9 cellular contexts compared by ENCODE assay signal in genomic region chr1:37860346-37860666, GRCh38. TPM values are rescaled to one million over a fixed set of nuclear protein-coding genes. Genes with fewer than 3 reads are reported as not detected.
DNase-seq lines count a peak whose midpoint lies in the region; ATAC-seq, FAIRE-seq and TF ChIP-seq lines count a peak whose summit lies in the region.
"Had no signal": no experiment of that assay in that cellular context is flagged by ENCODE, and none has a peak within 500 bp of the region (broad histone marks: within the 10 kb centered on the region; RNA-seq: fewer than 3 reads in every experiment).

No MANE protein-coding gene starts in this region.

- intact Hi-C loops in kidney (cut with DNase I): no loop called here

- H3K27me3 Mint-ChIP-seq in T-helper 2 cell treated with Interferon-gamma antibody and Interleukin-4, amounts not matched to agents 5 μg/mL and 100 μg/mL, for 36 hours (ENCODE audit: low read depth): no peaks in the 10 kb centered on the region
- no peaks in the 10 kb centered on the region for H3K27me3 Mint-ChIP-seq in activated naive CD8-positive, alpha-beta T cell treated with anti-CD3 and anti-CD28 coated beads, Interleukin-2, amount 50 U/mL, for 24 hours

- peaks cover 22% of the 10 kb centered on the region for H3K4me1 Mint-ChIP-seq in T-helper 2 cell treated with Interferon-gamma antibody and Interleukin-4, amounts not matched to agents 5 μg/mL and 100 μg/mL, for 36 hours (ENCODE audit: low read depth)
- peaks cover 41% of the 10 kb centered on the region for H3K4me1 Mint-ChIP-seq in activated naive CD8-positive, alpha-beta T cell treated with anti-CD3 and anti-CD28 coated beads, Interleukin-2, amount 50 U/mL, for 24 hours

- ATAC-seq in activated naive CD8-positive, alpha-beta T cell treated with anti-CD3 and anti-CD28 coated beads, Interleukin-2, amount 50 U/mL, for 24 hours: no peak

- peak overlapping the region; percentile 87 to 88 for H3K9ac ChIP-seq in kidney (ENCODE audit: low read length in 2 of 2)

- H3K27ac ChIP-seq in kidney (ENCODE audit: low read depth in 2 of 2, low read length in 2 of 2) (peak overlapping the region; percentile 75 to 81), substantia nigra (ENCODE audit: low read depth, low read length, poor library complexity, severe bottlenecking) (peak overlapping the region; percentile 81)

- TF ChIP-seq CTCF in kidney (IDR thresholded peaks at IDR 0.05; ENCODE audit: borderline replicate concordance, extremely low read depth, insufficient read depth): no peak

- FAIRE-seq in kidney (lab: Jason Lieb, UNC): no peak
- FAIRE-seq: A204.1 had no signal

- peaks cover 19% of the 10 kb centered on the region for H3K36me3 Mint-ChIP-seq in T-helper 2 cell treated with Interferon-gamma antibody and Interleukin-4, amounts not matched to agents 5 μg/mL and 100 μg/mL, for 36 hours (ENCODE audit: low read depth)
- peaks cover 33% of the 10 kb centered on the region for H3K36me3 Mint-ChIP-seq in activated naive CD8-positive, alpha-beta T cell treated with anti-CD3 and anti-CD28 coated beads, Interleukin-2, amount 50 U/mL, for 24 hours (ENCODE audit: low read depth)

- H3K9me3 ChIP-seq in kidney (ENCODE audit: control insufficient read depth in 1 of 2, low read length in 2 of 2): no peaks in the 10 kb centered on the region

- H3K27ac Mint-ChIP-seq in T-helper 2 cell treated with Interferon-gamma antibody and Interleukin-4, amounts not matched to agents 5 μg/mL and 100 μg/mL, for 36 hours: peak overlapping the region; percentile 95
- H3K27ac Mint-ChIP-seq in activated naive CD8-positive, alpha-beta T cell treated with anti-CD3 and anti-CD28 coated beads, Interleukin-2, amount 50 U/mL, for 24 hours: peak overlapping the region; percentile 98

- peaks cover 10 to 14% of the 10 kb centered on the region in 2 donors for H3K4me1 ChIP-seq in kidney (ENCODE audit: control insufficient read depth in 1 of 2, insufficient read depth in 1 of 2, low read depth in 1 of 2, low read length in 2 of 2)

- no peak for DNase-seq in T-helper 2 cell treated with Interferon-gamma antibody and Interleukin-4, amounts not matched to agents 5 μg/mL and 100 μg/mL, for 36 hours (ENCODE audit: low spot score)
- DNase-seq in T-helper 2 cell: no peak
- no peak for DNase-seq in activated naive CD8-positive, alpha-beta T cell treated with anti-CD3 and anti-CD28 coated beads, Interleukin-2, amount 50 U/mL, for 24 hours
- DNase-seq in kidney: no peak
- DNase-seq in substantia nigra (lab: John Stamatoyannopoulos, UW): no peak
- no peak for DNase-seq in AG08396 (ENCODE audit: low spot score)
- no peak for DNase-seq in iPS-NIHi11 (ENCODE audit: low spot score)
- no peak for DNase-seq in kidney tubule cell (ENCODE audit: low spot score)

- no peaks in the 10 kb centered on the region for H3K9me3 Mint-ChIP-seq in T-helper 2 cell treated with Interferon-gamma antibody and Interleukin-4, amounts not matched to agents 5 μg/mL and 100 μg/mL, for 36 hours
- no peaks in the 10 kb centered on the region for H3K9me3 Mint-ChIP-seq in activated naive CD8-positive, alpha-beta T cell treated with anti-CD3 and anti-CD28 coated beads, Interleukin-2, amount 50 U/mL, for 24 hours

- peak overlapping the region; percentile 89 to 97 for H3K4me3 ChIP-seq in kidney (ENCODE audit: low read length in 2 of 2)

- H3K4me3 Mint-ChIP-seq in T-helper 2 cell treated with Interferon-gamma antibody and Interleukin-4, amounts not matched to agents 5 μg/mL and 100 μg/mL, for 36 hours: peak overlapping the region; percentile 93
- peak overlapping the region; percentile 97 for H3K4me3 Mint-ChIP-seq in activated naive CD8-positive, alpha-beta T cell treated with anti-CD3 and anti-CD28 coated beads, Interleukin-2, amount 50 U/mL, for 24 hours

- H3K36me3 ChIP-seq in kidney (ENCODE audit: control insufficient read depth in 1 of 2, insufficient read depth in 2 of 2, low read length in 2 of 2): peaks cover 14 to 26% of the 10 kb centered on the region in 2 donors

RNA-seq across cellular contexts. Expression of gene MTF1, which starts 0.9 kb away (rescaled TPM):
- 26.7 TPM for total RNA-seq in kidney
- 2.2 TPM for polyA plus RNA-seq in kidney (ENCODE audit: insufficient read depth, low read depth, low replicate concordance)

RNA-seq across cellular contexts. Expression of gene YRDC, which starts 52.3 kb away (rescaled TPM):
- 9.0 TPM for total RNA-seq in kidney
- polyA plus RNA-seq in kidney (ENCODE audit: insufficient read depth, low read depth, low replicate concordance): 11.0 TPM

RNA-seq across cellular contexts. Expression of gene C1orf122, which starts 52.7 kb away (rescaled TPM):
- 37.2 TPM for total RNA-seq in kidney
- polyA plus RNA-seq in kidney (ENCODE audit: insufficient read depth, low read depth, low replicate concordance): 147 TPM
